ENCODE assay signal across 16 cellular contexts in the genomic region with DNA sequence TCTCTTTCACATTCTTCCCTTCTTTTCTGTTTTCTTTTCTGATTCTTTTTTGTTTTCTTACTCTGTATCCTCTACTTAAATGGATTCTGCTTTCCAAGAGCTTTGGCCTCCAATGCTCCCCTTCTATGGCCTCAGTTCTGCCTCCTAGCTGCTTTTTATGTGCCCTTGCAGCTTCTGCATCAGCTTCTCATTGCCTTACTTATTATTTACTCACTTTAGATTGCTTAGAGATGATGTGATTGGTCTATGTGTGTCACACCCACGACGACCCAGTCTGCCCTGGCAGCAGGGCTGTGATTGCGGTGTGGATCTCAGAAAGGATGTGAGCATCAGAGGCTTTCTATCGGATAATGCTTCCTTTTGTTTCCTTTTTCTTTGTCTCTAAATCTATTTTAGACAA.
DNase-seq lines count a peak whose midpoint lies in the region; ATAC-seq and TF ChIP-seq lines count a peak whose summit lies in the region.
"Had no signal": no experiment of that assay in that cellular context is flagged by ENCODE, and none has a peak within 500 bp of the region (broad histone marks: within the 10 kb centered on the region; RNA-seq: fewer than 3 reads in every experiment).

No MANE protein-coding gene starts in this region.

- no peaks in the 10 kb centered on the region for H3K79me1 ChIP-seq in H9 (ENCODE audit: insufficient read depth, low read depth, low read length, poor library complexity, severe bottlenecking)

- no peak for ATAC-seq in stimulated activated effector memory CD8-positive, alpha-beta T cell treated with anti-CD3 and anti-CD28 coated beads, Interleukin-12 subunit alpha, Interleukin-12 subunit beta, amount 100 ng/mL, for 72 hours
- ATAC-seq: naive thymus-derived CD8-positive, alpha-beta T cell had no signal

- no peaks in the 10 kb centered on the region for H3K9me2 ChIP-seq in SK-N-SH

- H3K14ac ChIP-seq in H9 (ENCODE audit: insufficient read depth, low read length): no peak overlapping the region

- no peak for TF ChIP-seq RAD21 in SK-N-SH (IDR thresholded peaks at IDR 0.05; ENCODE audit: low read length)

- no CpG with 5 or more reads among the region's 4 CpGs for WGBS in H9 (ENCODE audit: extremely low coverage, insufficient read length, low lambda C conversion rate)
- WGBS in SK-N-SH (ENCODE audit: low lambda C conversion rate): 85% methylated on average over 4 of the region's 4 CpGs

- H2BK5ac ChIP-seq in H9 (ENCODE audit: insufficient read length, low read length): no peak overlapping the region

- H4K20me1 ChIP-seq in H9 (ENCODE audit: control insufficient read depth, insufficient read depth, insufficient read length) (no peaks in the 10 kb centered on the region), OCI-LY3 (ENCODE audit: insufficient read depth, low read length) (peaks cover 23% of the 10 kb centered on the region), SK-N-SH (ENCODE audit: insufficient read depth) (no peaks in the 10 kb centered on the region)

- no peak overlapping the region for H2BK120ac ChIP-seq in H9 (ENCODE audit: low read depth, low read length, poor library complexity, severe bottlenecking)

- H3T11ph ChIP-seq in H9 (ENCODE audit: low read length): no peak overlapping the region

- H3K56ac ChIP-seq in H9 (ENCODE audit: insufficient read length, low read depth, low read length): no peak overlapping the region

- no peak overlapping the region for H3K18ac ChIP-seq in H9 (ENCODE audit: insufficient read length, low read depth, low read length)

- no peak overlapping the region for H4K5ac ChIP-seq in H9 (ENCODE audit: insufficient read length, low read depth, low read length)

- H2BK12ac ChIP-seq in H9 (ENCODE audit: insufficient read length, low read depth, low read length): no peak overlapping the region

- no peaks in the 10 kb centered on the region for H3K27me3 ChIP-seq in H9 (ENCODE audit: insufficient read depth, low read length)
- H3K27me3 ChIP-seq in OCI-LY3 (ENCODE audit: low read depth, low read length): no peaks in the 10 kb centered on the region
- no peaks in the 10 kb centered on the region for H3K27me3 ChIP-seq in H7 (ENCODE audit: control insufficient read depth, insufficient read depth, low read length)
- H3K27me3 ChIP-seq in SK-N-SH (ENCODE audit: insufficient read depth): no peaks in the 10 kb centered on the region
- H3K27me3 ChIP-seq: ascending aorta, testis had no signal

- no peaks in the 10 kb centered on the region for H3K9me3 Mint-ChIP-seq in H9
- no peaks in the 10 kb centered on the region for H3K9me3 Mint-ChIP-seq in stimulated activated effector memory CD8-positive, alpha-beta T cell treated with anti-CD3 and anti-CD28 coated beads, Interleukin-12 subunit alpha, Interleukin-12 subunit beta, amount 100 ng/mL, for 72 hours
- H3K9me3 Mint-ChIP-seq: immature natural killer cell had no signal

- no peaks in the 10 kb centered on the region for H3K23me2 ChIP-seq in H9 (ENCODE audit: insufficient read length, low read depth, low read length, poor library complexity, severe bottlenecking)

- CTCF ChIA-PET in SK-N-SH (lab: Yijun Ruan, JAX): interaction anchor here (0.7 kb wide), 1 partner anchor 1094 kb away, joined by 3 read pairs; no protein-coding TSS in a partner anchor

- H3K36me3 Mint-ChIP-seq in H9 (ENCODE audit: insufficient read depth in 1 of 3, low read depth in 3 of 3): peaks cover 6 to 17% (median 12%) of the 10 kb centered on the region in 3 experiments; a peak in 4 of 7 replicates
- no peaks in the 10 kb centered on the region for H3K36me3 Mint-ChIP-seq in stimulated activated effector memory CD8-positive, alpha-beta T cell treated with anti-CD3 and anti-CD28 coated beads, Interleukin-12 subunit alpha, Interleukin-12 subunit beta, amount 100 ng/mL, for 72 hours
- H3K36me3 Mint-ChIP-seq: naive thymus-derived CD8-positive, alpha-beta T cell had no signal

- no peaks in the 10 kb centered on the region for H3K4me1 ChIP-seq in H9 (ENCODE audit: insufficient read depth, low read length)
- peaks cover 12% of the 10 kb centered on the region for H3K4me1 ChIP-seq in OCI-LY3 (ENCODE audit: low read length)
- H3K4me1 ChIP-seq in SK-N-SH (ENCODE audit: control insufficient read depth in 1 of 2, insufficient read depth in 2 of 2, low read depth in 1 of 2, low read length in 1 of 2): peaks cover 0 to 2% of the 10 kb centered on the region in 2 experiments; a peak in 2 of 4 replicates
- H3K4me1 ChIP-seq: testis had no signal

- peak overlapping the region in 1 of 3 experiments; percentile 3; a peak in 2 of 7 replicates for H3K27ac Mint-ChIP-seq in H9
- H3K27ac Mint-ChIP-seq in stimulated activated effector memory CD8-positive, alpha-beta T cell treated with anti-CD3 and anti-CD28 coated beads, Interleukin-12 subunit alpha, Interleukin-12 subunit beta, amount 100 ng/mL, for 72 hours: no peak overlapping the region
- H3K27ac Mint-ChIP-seq: immature natural killer cell; naive thymus-derived CD8-positive, alpha-beta T cell had no signal

- no peak overlapping the region for H3K4ac ChIP-seq in H9 (ENCODE audit: low read depth, low read length)

- no peaks in the 10 kb centered on the region for H3K27me3 Mint-ChIP-seq in H9 (ENCODE audit: low read depth)

- H3K27ac ChIP-seq in H9 (ENCODE audit: insufficient read length, low read depth, low read length): no peak overlapping the region
- no peak overlapping the region for H3K27ac ChIP-seq in OCI-LY3 (ENCODE audit: low read length)
- no peak overlapping the region for H3K27ac ChIP-seq in SK-N-SH (ENCODE audit: low read depth in 2 of 2, low read length in 1 of 2)
- H3K27ac ChIP-seq: testis had no signal

- H3K36me3 ChIP-seq in OCI-LY3 (replicated peaks; ENCODE audit: low read depth, low read length) (peaks cover 47% of the 10 kb centered on the region), H7 (replicated peaks; ENCODE audit: control insufficient read depth, insufficient read depth, low read length) (no peaks in the 10 kb centered on the region; the same call in 1 of the 2 replicates), SK-N-SH (replicated peaks in 1 of 2; ENCODE audit: control insufficient read depth in 1 of 2, insufficient read depth in 2 of 2, low read length in 1 of 2) (peaks cover 11 to 33% of the 10 kb centered on the region in 2 experiments)

- H3K23ac ChIP-seq in H9 (ENCODE audit: insufficient read length, low read depth, low read length): no peak overlapping the region

- TF ChIP-seq EP300 in SK-N-SH (IDR thresholded peaks at IDR 0.05; ENCODE audit: borderline replicate concordance in 1 of 2, low read depth in 1 of 2, low read length in 1 of 2): no peak

- H2AFZ ChIP-seq in H9 (ENCODE audit: low read length): no peak overlapping the region
- no peak overlapping the region for H2AFZ ChIP-seq in OCI-LY3 (ENCODE audit: low read depth, low read length)
- H2AFZ ChIP-seq in SK-N-SH (ENCODE audit: low read depth): no peak overlapping the region

- H4K8ac ChIP-seq in H9 (replicated peaks; ENCODE audit: insufficient read length, low read depth, low read length): no peak overlapping the region

- H3K4me2 ChIP-seq in H9 (ENCODE audit: insufficient read depth, insufficient read length, low read length): no peak overlapping the region
- no peak overlapping the region for H3K4me2 ChIP-seq in OCI-LY3 (ENCODE audit: low read length)
- H3K4me2 ChIP-seq in SK-N-SH: no peak overlapping the region

- H3K4me1 Mint-ChIP-seq in H9: peaks cover 0 to 4% of the 10 kb centered on the region in 2 experiments; a peak in 2 of 4 replicates
- H3K4me1 Mint-ChIP-seq in stimulated activated effector memory CD8-positive, alpha-beta T cell treated with anti-CD3 and anti-CD28 coated beads, Interleukin-12 subunit alpha, Interleukin-12 subunit beta, amount 100 ng/mL, for 72 hours: no peaks in the 10 kb centered on the region
- H3K4me1 Mint-ChIP-seq: immature natural killer cell; naive thymus-derived CD8-positive, alpha-beta T cell had no signal

- H3K9me3 ChIP-seq in H9 (ENCODE audit: control insufficient read depth, low read depth, low read length) (no peaks in the 10 kb centered on the region), OCI-LY3 (ENCODE audit: insufficient read depth, low read length) (no peaks in the 10 kb centered on the region), SK-N-SH (no peaks in the 10 kb centered on the region)
- H3K9me3 ChIP-seq: ascending aorta, testis had no signal

- DNase-seq in H9: peak; percentile 25
- DNase-seq in fibroblast of the aortic adventitia (ENCODE audit: low read depth): no peak
- DNase-seq in occipital lobe (lab: John Stamatoyannopoulos, UW): peak; percentile 18
- DNase-seq in H7: no peak
- DNase-seq in stimulated activated effector memory CD8-positive, alpha-beta T cell treated with anti-CD3 and anti-CD28 coated beads, Interleukin-12 subunit alpha, Interleukin-12 subunit beta, amount 100 ng/mL, for 72 hours (ENCODE audit: low spot score in 2 of 2): no peak
- DNase-seq in SK-N-SH: no peak
- DNase-seq: activated CD4-positive, alpha-beta T cell treated with anti-CD3 and anti-CD28 coated beads, Interleukin-2, amount 50 U/mL, for 4 hours; immature natural killer cell; naive thymus-derived CD8-positive, alpha-beta T cell; NCI-H187 treated with DMSO at 0.1 percent for 48 hours; Right ventricle myocardium superior; stimulated activated CD4-positive, alpha-beta T cell treated with anti-CD3 and anti-CD28 coated beads, Interleukin-4, amount 100 ng/mL, for 24 hours; T-helper 1 cell; testis had no signal

- H2AK5ac ChIP-seq in H9 (ENCODE audit: insufficient read length, low read length): no peak overlapping the region

- H3K79me2 ChIP-seq in H9 (ENCODE audit: insufficient read depth, low read length) (no peaks in the 10 kb centered on the region), OCI-LY3 (ENCODE audit: low read length) (peaks cover 10% of the 10 kb centered on the region), SK-N-SH (ENCODE audit: insufficient read depth) (no peaks in the 10 kb centered on the region)

- H2BK15ac ChIP-seq in H9 (ENCODE audit: low read depth, low read length): no peak overlapping the region

- H2BK20ac ChIP-seq in H9 (ENCODE audit: low read depth, low read length, poor library complexity, severe bottlenecking): no peak overlapping the region

- H3K9ac ChIP-seq in H9 (ENCODE audit: extremely low read depth, insufficient read length, low read length) (no peak overlapping the region), OCI-LY3 (ENCODE audit: low read length) (no peak overlapping the region), SK-N-SH (no peak overlapping the region)

- no peak overlapping the region for H3K4me3 ChIP-seq in OCI-LY3 (ENCODE audit: low read length)
- H3K4me3 ChIP-seq in fibroblast of the aortic adventitia (ENCODE audit: low read depth, low read length): no peak overlapping the region
- H3K4me3 ChIP-seq in H7 (ENCODE audit: insufficient read depth, low read depth, low read length): no peak overlapping the region
- H3K4me3 ChIP-seq in SK-N-SH (ENCODE audit: low read depth in 2 of 2, low read length in 1 of 2): no peak overlapping the region
- H3K4me3 ChIP-seq: ascending aorta, testis had no signal

- no peak overlapping the region for H4K91ac ChIP-seq in H9 (ENCODE audit: insufficient read length, low read depth, low read length)

- H3F3A ChIP-seq in SK-N-SH (replicated peaks; ENCODE audit: insufficient read depth): no peaks in the 10 kb centered on the region

- no peak overlapping the region for H3K4me3 Mint-ChIP-seq in H9
- no peak overlapping the region for H3K4me3 Mint-ChIP-seq in stimulated activated effector memory CD8-positive, alpha-beta T cell treated with anti-CD3 and anti-CD28 coated beads, Interleukin-12 subunit alpha, Interleukin-12 subunit beta, amount 100 ng/mL, for 72 hours
- H3K4me3 Mint-ChIP-seq: immature natural killer cell; naive thymus-derived CD8-positive, alpha-beta T cell had no signal

- TF ChIP-seq CTCF in H9 (conservative IDR thresholded peaks at IDR 0.05) (no peak), OCI-LY3 (IDR thresholded peaks at IDR 0.05; ENCODE audit: low read depth, low read length) (0 out of 2 replicates have a peak, but pooled peaks have one; percentile 11), fibroblast of the aortic adventitia (IDR thresholded peaks at IDR 0.05; ENCODE audit: insufficient read depth, low read length) (peak; percentile 9), SK-N-SH (IDR thresholded peaks at IDR 0.05) (no peak)

- POLR2A ChIA-PET in SK-N-SH (lab: Yijun Ruan, JAX): no interaction called here

Comparison
In these comparisons a context has a peak if more than half of its experiments do, and no peak if none do; other contexts are left out.
1. DNase-seq: peak in H9 (single experiment) and occipital lobe (single experiment); none in fibroblast of the aortic adventitia (single experiment), H7 (single experiment), stimulated activated effector memory CD8-positive, alpha-beta T cell treated with anti-CD3 and anti-CD28 coated beads, Interleukin-12 subunit alpha, Interleukin-12 subunit beta, amount 100 ng/mL, for 72 hours (0 of 2) and SK-N-SH (single experiment).
2. CTCF ChIP-seq: peak in OCI-LY3 (single experiment) and fibroblast of the aortic adventitia (single experiment); none in H9 (single experiment) and SK-N-SH (single experiment).